In genomic region chr2:187942876-187943275, GRCh38 we compare ENCODE assay signal across 21 cellular contexts.
A peak's percentile ranks its signal among the peaks of the same experiment; 100 is the strongest.
DNase-seq lines count a peak whose midpoint lies in the region; ATAC-seq and TF ChIP-seq lines count a peak whose summit lies in the region.
"Had no signal": no experiment of that assay in that cellular context is flagged by ENCODE, and none has a peak within 500 bp of the region (broad histone marks: within the 10 kb centered on the region; RNA-seq: fewer than 3 reads in every experiment).

No MANE protein-coding gene starts in this region.

- H2BK120ac ChIP-seq in mesenchymal stem cell (ENCODE audit: low read depth, low read length), result no peak overlapping the region

- ATAC-seq in HG02885 (IDR thresholded peaks at IDR 0.05; ENCODE audit: poor library complexity, unreplicated experiment), result no peak
- ATAC-seq: CD8-positive, alpha-beta T cell; HepG2 had no signal

- no peak overlapping the region for H3K27ac Mint-ChIP-seq in osteocyte (ENCODE audit: unreplicated experiment)
- H3K27ac Mint-ChIP-seq: CD8-positive, alpha-beta T cell had no signal

- no peaks in the 10 kb centered on the region for H3K9me3 Mint-ChIP-seq in osteocyte (ENCODE audit: unreplicated experiment)
- H3K9me3 Mint-ChIP-seq: CD8-positive, alpha-beta T cell had no signal

- H3K18ac ChIP-seq in mesenchymal stem cell (ENCODE audit: low read depth in 1 of 2, low read length in 2 of 2), result no peak overlapping the region

- no peaks in the 10 kb centered on the region for H3K36me3 Mint-ChIP-seq in osteocyte (ENCODE audit: unreplicated experiment)
- H3K36me3 Mint-ChIP-seq: CD8-positive, alpha-beta T cell had no signal

- H3K4me1 ChIP-seq in mesenchymal stem cell (ENCODE audit: control insufficient read depth, insufficient read depth, low read depth, low read length), result no peaks in the 10 kb centered on the region
- H3K4me1 ChIP-seq: Peyer's patch had no signal

- TF ChIP-seq CTCF in AG09309 (IDR thresholded peaks at IDR 0.05; ENCODE audit: control insufficient read depth, insufficient read depth, low read depth, low read length, missing control alignments), result no peak
- TF ChIP-seq CTCF in fibroblast of mammary gland (conservative IDR thresholded peaks at IDR 0.05; ENCODE audit: control insufficient read depth, insufficient read depth, low read depth, low read length), result no peak
- TF ChIP-seq CTCF in osteocyte (IDR thresholded peaks at IDR 0.05), result no peak

- no peak overlapping the region for H3K4me3 ChIP-seq in AG09309 (ENCODE audit: control insufficient read depth, low read depth, low read length)
- H3K4me3 ChIP-seq in fibroblast of mammary gland (ENCODE audit: control insufficient read depth, low read depth, low read length), result no peak overlapping the region
- H3K4me3 ChIP-seq in mesenchymal stem cell (ENCODE audit: insufficient read depth in 1 of 2, low read depth in 1 of 2, low read length in 2 of 2), result no peak overlapping the region
- H3K4me3 ChIP-seq: Peyer's patch had no signal

- H3K4me1 Mint-ChIP-seq in osteocyte (ENCODE audit: unreplicated experiment), result peaks cover 7% of the 10 kb centered on the region

- no peak overlapping the region for H3K4me2 ChIP-seq in mesenchymal stem cell (ENCODE audit: low read length, poor library complexity, severe bottlenecking)
- H3K4me2 ChIP-seq: KMS-11 had no signal

- H3K14ac ChIP-seq in mesenchymal stem cell (ENCODE audit: low read length in 2 of 2), result no peak overlapping the region

- no peak overlapping the region for H4K91ac ChIP-seq in mesenchymal stem cell (ENCODE audit: low read length)

- H3K4ac ChIP-seq in mesenchymal stem cell (ENCODE audit: low read depth in 1 of 2, low read length in 2 of 2), result no peak overlapping the region

- no peak overlapping the region for H3K27ac ChIP-seq in mesenchymal stem cell (ENCODE audit: low read length, poor library complexity, severe bottlenecking)
- H3K27ac ChIP-seq: KMS-11, Peyer's patch had no signal

- H2BK12ac ChIP-seq in mesenchymal stem cell (ENCODE audit: low read length in 2 of 2), result no peak overlapping the region

- H2BK5ac ChIP-seq in mesenchymal stem cell (ENCODE audit: low read depth, low read length, poor library complexity, severe bottlenecking), result no peak overlapping the region

- no peaks in the 10 kb centered on the region for H3K36me3 ChIP-seq in mesenchymal stem cell (ENCODE audit: control insufficient read depth in 1 of 2, insufficient read depth in 2 of 2, low read depth in 1 of 2, low read length in 2 of 2)
- H3K36me3 ChIP-seq: Peyer's patch had no signal

- H2BK15ac ChIP-seq in mesenchymal stem cell (ENCODE audit: low read depth, poor library complexity, severe bottlenecking), result no peak overlapping the region

- H3K79me1 ChIP-seq in mesenchymal stem cell (replicated peaks; ENCODE audit: low read length, poor library complexity, severe bottlenecking), result no peaks in the 10 kb centered on the region

- no peak overlapping the region for H2AFZ ChIP-seq in mesenchymal stem cell (ENCODE audit: low read depth, low read length)

- H4K8ac ChIP-seq in mesenchymal stem cell (ENCODE audit: low read length), result no peak overlapping the region

- DNase-seq in AG09309 (ENCODE audit: low read depth), result peak; percentile 7
- DNase-seq in HS-5 (ENCODE audit: low read depth), result peak; percentile 15
- DNase-seq in fibroblast of mammary gland (ENCODE audit: low read depth), result peak; percentile 92
- peak; percentile 38 for DNase-seq in mesenchymal stem cell
- DNase-seq in osteocyte (ENCODE audit: extremely low spot score, unreplicated experiment), result no peak
- DNase-seq in stimulated activated CD4-positive, alpha-beta T cell treated with anti-CD3 and anti-CD28 coated beads, Interleukin-4, amount 100 ng/mL, for 1 hour, result no peak
- no peak for DNase-seq in activated T-cell treated with anti-CD3 and anti-CD28 coated beads, Interleukin-2, amount 50 U/mL, for 48 hours
- DNase-seq: ACHN; CD8-positive, alpha-beta T cell; DND-41; GOT3; MM.1S; NCI-H1105; NCI-H187 treated with DMSO at 0.1 percent for 48 hours; NCI-H2171; NCI-H82; Peyer's patch; SIG-M5 had no signal

- no peak overlapping the region for H3K4me3 Mint-ChIP-seq in osteocyte (ENCODE audit: unreplicated experiment)
- H3K4me3 Mint-ChIP-seq: CD8-positive, alpha-beta T cell had no signal

- no peak overlapping the region for H3K23ac ChIP-seq in mesenchymal stem cell (ENCODE audit: low read length in 2 of 2)

- no peaks in the 10 kb centered on the region for H3K27me3 Mint-ChIP-seq in osteocyte (ENCODE audit: unreplicated experiment)

- no peaks in the 10 kb centered on the region for H3K27me3 ChIP-seq in mesenchymal stem cell (ENCODE audit: control insufficient read depth in 1 of 2, insufficient read depth in 1 of 2, low read length in 2 of 2)
- H3K27me3 ChIP-seq: Peyer's patch had no signal

- no peak overlapping the region for H3K9ac ChIP-seq in mesenchymal stem cell (ENCODE audit: low read length)
- H3K9ac ChIP-seq: KMS-11 had no signal

- no peaks in the 10 kb centered on the region for H3K9me3 ChIP-seq in mesenchymal stem cell (ENCODE audit: control insufficient read depth, low read length)
- H3K9me3 ChIP-seq: Peyer's patch had no signal

- H2AK5ac ChIP-seq in mesenchymal stem cell (ENCODE audit: low read length, severe bottlenecking), result no peak overlapping the region

Comparison
In these comparisons a context has a peak if more than half of its experiments do, and no peak if none do; other contexts are left out.
1. DNase-seq: peak in AG09309 (single experiment), HS-5 (single experiment), fibroblast of mammary gland (single experiment) and mesenchymal stem cell (single experiment); none in osteocyte (single experiment), stimulated activated CD4-positive, alpha-beta T cell treated with anti-CD3 and anti-CD28 coated beads, Interleukin-4, amount 100 ng/mL, for 1 hour (single experiment) and activated T-cell treated with anti-CD3 and anti-CD28 coated beads, Interleukin-2, amount 50 U/mL, for 48 hours (0 of 2).